1 cellular context compared by ENCODE assay signal in the genomic region with DNA sequence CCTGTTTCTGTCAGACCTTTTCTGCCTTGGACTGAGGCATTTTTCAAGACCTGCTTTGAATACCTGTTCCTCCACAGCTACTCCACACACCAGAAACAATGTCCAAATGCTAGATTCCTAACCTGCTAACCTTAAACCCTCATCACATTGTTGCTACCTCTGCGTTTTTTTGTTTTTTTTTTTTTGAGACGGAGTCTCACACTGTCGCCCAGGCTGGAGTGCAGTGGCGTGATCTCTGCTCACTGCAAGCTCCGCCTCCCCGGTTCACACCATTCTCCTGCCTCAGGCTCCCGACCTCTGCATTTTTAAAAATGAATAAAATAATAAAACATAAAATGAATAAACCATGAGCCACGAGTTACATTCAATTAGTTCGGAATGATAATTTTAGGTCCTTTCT.
TF ChIP-seq lines count a peak whose summit lies in the region.

No MANE protein-coding gene starts in this region.

TF ChIP-seq in H1, 55 proteins besides CTCF, POLR2A, EP300 and RAD21:
- no peak for TF ChIP-seq RXRA (IDR thresholded peaks at IDR 0.05; ENCODE audit: insufficient read depth, low read depth, low read length)
